In genomic region chr2:29201979-29202378, GRCh38 we compare ENCODE assay signal across 16 cellular contexts.
"Had no signal": no experiment of that assay in that cellular context is flagged by ENCODE, and none has a peak within 500 bp of the region (broad histone marks: within the 10 kb centered on the region; RNA-seq: fewer than 3 reads in every experiment).

No MANE protein-coding gene starts in this region.

- H3K4me3 ChIP-seq: coronary artery, esophagus squamous epithelium, lung, pancreas had no signal

- H3K36me3 Mint-ChIP-seq: activated naive CD8-positive, alpha-beta T cell treated with anti-CD3 and anti-CD28 coated beads, Interleukin-2, amount 10 ng/mL, durations not matched to agents 7 days and 5 days had no signal

- H3K27ac ChIP-seq: brain microvascular endothelial cell, coronary artery, esophagus squamous epithelium, pancreas had no signal

- H3K9me3 ChIP-seq: esophagus squamous epithelium, pancreas had no signal

- H3K4me1 Mint-ChIP-seq: activated B cell treated with CpG ODN at 0.5 μM for 24 hours; stimulated activated memory B cell treated with anti-CD40 and anti-IgM and Interleukin-4, amounts not matched to agents 10 μg/mL and 1 μg/mL and 100 μg/mL, for 72 hours had no signal

- H3K27ac Mint-ChIP-seq: activated B cell treated with CpG ODN at 0.5 μM for 24 hours; activated CD8-positive, alpha-beta T cell treated with anti-CD3 and anti-CD28 coated beads for 36 hours; activated naive CD8-positive, alpha-beta T cell treated with anti-CD3 and anti-CD28 coated beads, Interleukin-2, amount 10 ng/mL, durations not matched to agents 7 days and 5 days; stimulated activated memory B cell treated with anti-CD40 and anti-IgM and Interleukin-4, amounts not matched to agents 10 μg/mL and 1 μg/mL and 100 μg/mL, for 72 hours had no signal

- H3K4me3 Mint-ChIP-seq: activated B cell treated with CpG ODN at 0.5 μM for 24 hours; activated CD8-positive, alpha-beta T cell treated with anti-CD3 and anti-CD28 coated beads for 36 hours; activated naive CD8-positive, alpha-beta T cell treated with anti-CD3 and anti-CD28 coated beads, Interleukin-2, amount 10 ng/mL, durations not matched to agents 7 days and 5 days; central memory CD8-positive, alpha-beta T cell; stimulated activated memory B cell treated with anti-CD40 and anti-IgM and Interleukin-4, amounts not matched to agents 10 μg/mL and 1 μg/mL and 100 μg/mL, for 72 hours had no signal

- H3K9me3 Mint-ChIP-seq: activated B cell treated with CpG ODN at 0.5 μM for 24 hours; activated CD8-positive, alpha-beta T cell treated with anti-CD3 and anti-CD28 coated beads for 36 hours; activated naive CD8-positive, alpha-beta T cell treated with anti-CD3 and anti-CD28 coated beads, Interleukin-2, amount 10 ng/mL, durations not matched to agents 7 days and 5 days; central memory CD8-positive, alpha-beta T cell; stimulated activated memory B cell treated with anti-CD40 and anti-IgM and Interleukin-4, amounts not matched to agents 10 μg/mL and 1 μg/mL and 100 μg/mL, for 72 hours had no signal

- H3K4me1 ChIP-seq: pancreas had no signal

- H3K27me3 ChIP-seq: brain microvascular endothelial cell, esophagus squamous epithelium, pancreas had no signal

- H3K36me3 ChIP-seq: brain microvascular endothelial cell, pancreas had no signal

- DNase-seq: activated B cell treated with CpG ODN at 0.5 μM for 24 hours; activated CD4-positive, alpha-beta T cell treated with anti-CD3 and anti-CD28 coated beads for 48 hours; activated CD8-positive, alpha-beta T cell treated with anti-CD3 and anti-CD28 coated beads for 36 hours; activated gamma-delta T cell treated with Interleukin-2 at 50 U/mL for 16 hours; activated naive CD8-positive, alpha-beta T cell treated with anti-CD3 and anti-CD28 coated beads, Interleukin-2, amount 10 ng/mL, durations not matched to agents 7 days and 5 days; anterior cingulate cortex; brain microvascular endothelial cell; esophagus squamous epithelium; hippocampal formation; left colon; pancreas; stimulated activated CD4-positive, alpha-beta T cell treated with anti-CD3 and anti-CD28 coated beads, Interleukin-1b, Interleukin-23, amount 100 ng/mL, for 48 hours had no signal

- ATAC-seq: activated CD8-positive, alpha-beta T cell treated with anti-CD3 and anti-CD28 coated beads for 36 hours; left colon; pancreas; stimulated activated memory B cell treated with anti-CD40 and anti-IgM and Interleukin-4, amounts not matched to agents 10 μg/mL and 1 μg/mL and 100 μg/mL, for 72 hours had no signal
